25 cellular contexts compared by ENCODE assay signal in genomic region chr6:133343220-133343619, GRCh38.
"Had no signal": no experiment of that assay in that cellular context is flagged by ENCODE, and none has a peak within 500 bp of the region (broad histone marks: within the 10 kb centered on the region; RNA-seq: fewer than 3 reads in every experiment).

No MANE protein-coding gene starts in this region.

- H3K27ac Mint-ChIP-seq: naive B cell; natural killer cell; nephron progenitor cell; progenitor cell of endocrine pancreas; stimulated activated effector memory CD8-positive, alpha-beta T cell treated with anti-CD3 and anti-CD28 coated beads, Interleukin-12 subunit alpha, Interleukin-12 subunit beta, amount 100 ng/mL, for 72 hours; stimulated activated naive CD8-positive, alpha-beta T cell treated with anti-CD3 and anti-CD28 coated beads, Interleukin-15, Interleukin-2, amounts not matched to agents 100 ng/mL and 50 ng/mL, for 24 hours had no signal

- H3K27me3 ChIP-seq: hepatocyte, ovary, suprapubic skin, tibial artery, upper lobe of right lung had no signal

- ATAC-seq: left cardiac atrium; left lobe of liver; lower lobe of right lung; natural killer cell; right cardiac atrium; sciatic nerve; stimulated activated effector memory CD8-positive, alpha-beta T cell treated with anti-CD3 and anti-CD28 coated beads, Interleukin-12 subunit alpha, Interleukin-12 subunit beta, amount 100 ng/mL, for 72 hours; upper lobe of right lung had no signal

- H3K27me3 Mint-ChIP-seq: naive B cell; progenitor cell of endocrine pancreas; stimulated activated naive CD8-positive, alpha-beta T cell treated with anti-CD3 and anti-CD28 coated beads, Interleukin-15, Interleukin-2, amounts not matched to agents 100 ng/mL and 50 ng/mL, for 24 hours had no signal

- H3K4me3 ChIP-seq: hepatocyte, lower lobe of right lung, ovary, skin epidermis, suprapubic skin, thoracic aorta, tibial artery, upper lobe of right lung had no signal

- H3K4me1 ChIP-seq: suprapubic skin, tibial artery, upper lobe of right lung had no signal

- H3K36me3 ChIP-seq: lower lobe of right lung, ovary, suprapubic skin, thoracic aorta, tibial artery, upper lobe of right lung had no signal

- H3K27ac ChIP-seq: hepatocyte, lower lobe of right lung, ovary, skin epidermis, suprapubic skin, thoracic aorta, tibial artery, upper lobe of right lung had no signal

- H3K4me3 Mint-ChIP-seq: naive B cell; natural killer cell; nephron progenitor cell; stimulated activated effector memory CD8-positive, alpha-beta T cell treated with anti-CD3 and anti-CD28 coated beads, Interleukin-12 subunit alpha, Interleukin-12 subunit beta, amount 100 ng/mL, for 72 hours; stimulated activated naive CD8-positive, alpha-beta T cell treated with anti-CD3 and anti-CD28 coated beads, Interleukin-15, Interleukin-2, amounts not matched to agents 100 ng/mL and 50 ng/mL, for 24 hours had no signal

- DNase-seq: kidney glomerular epithelial cell; left cardiac atrium; lower lobe of right lung; mammary epithelial cell; mesenchymal stem cell; naive B cell; natural killer cell; nephron progenitor cell; ovary; retina; right cardiac atrium; stimulated activated CD4-positive, alpha-beta T cell treated with anti-CD3 and anti-CD28 coated beads, Interleukin-4, amount 100 ng/mL, for 24 hours; stimulated activated naive CD4-positive, alpha-beta T cell; tibial artery; trophoblast cell; upper lobe of right lung had no signal

- H3K4me1 Mint-ChIP-seq: naive B cell; natural killer cell; nephron progenitor cell; stimulated activated effector memory CD8-positive, alpha-beta T cell treated with anti-CD3 and anti-CD28 coated beads, Interleukin-12 subunit alpha, Interleukin-12 subunit beta, amount 100 ng/mL, for 72 hours had no signal

- H3K9me3 Mint-ChIP-seq: naive B cell; natural killer cell; nephron progenitor cell; stimulated activated naive CD8-positive, alpha-beta T cell treated with anti-CD3 and anti-CD28 coated beads, Interleukin-15, Interleukin-2, amounts not matched to agents 100 ng/mL and 50 ng/mL, for 24 hours had no signal

- H3K36me3 Mint-ChIP-seq: naive B cell; natural killer cell; stimulated activated effector memory CD8-positive, alpha-beta T cell treated with anti-CD3 and anti-CD28 coated beads, Interleukin-12 subunit alpha, Interleukin-12 subunit beta, amount 100 ng/mL, for 72 hours had no signal

- H3K9me3 ChIP-seq: lower lobe of right lung, ovary, suprapubic skin, thoracic aorta, tibial artery, upper lobe of right lung had no signal
